In the genomic region with DNA sequence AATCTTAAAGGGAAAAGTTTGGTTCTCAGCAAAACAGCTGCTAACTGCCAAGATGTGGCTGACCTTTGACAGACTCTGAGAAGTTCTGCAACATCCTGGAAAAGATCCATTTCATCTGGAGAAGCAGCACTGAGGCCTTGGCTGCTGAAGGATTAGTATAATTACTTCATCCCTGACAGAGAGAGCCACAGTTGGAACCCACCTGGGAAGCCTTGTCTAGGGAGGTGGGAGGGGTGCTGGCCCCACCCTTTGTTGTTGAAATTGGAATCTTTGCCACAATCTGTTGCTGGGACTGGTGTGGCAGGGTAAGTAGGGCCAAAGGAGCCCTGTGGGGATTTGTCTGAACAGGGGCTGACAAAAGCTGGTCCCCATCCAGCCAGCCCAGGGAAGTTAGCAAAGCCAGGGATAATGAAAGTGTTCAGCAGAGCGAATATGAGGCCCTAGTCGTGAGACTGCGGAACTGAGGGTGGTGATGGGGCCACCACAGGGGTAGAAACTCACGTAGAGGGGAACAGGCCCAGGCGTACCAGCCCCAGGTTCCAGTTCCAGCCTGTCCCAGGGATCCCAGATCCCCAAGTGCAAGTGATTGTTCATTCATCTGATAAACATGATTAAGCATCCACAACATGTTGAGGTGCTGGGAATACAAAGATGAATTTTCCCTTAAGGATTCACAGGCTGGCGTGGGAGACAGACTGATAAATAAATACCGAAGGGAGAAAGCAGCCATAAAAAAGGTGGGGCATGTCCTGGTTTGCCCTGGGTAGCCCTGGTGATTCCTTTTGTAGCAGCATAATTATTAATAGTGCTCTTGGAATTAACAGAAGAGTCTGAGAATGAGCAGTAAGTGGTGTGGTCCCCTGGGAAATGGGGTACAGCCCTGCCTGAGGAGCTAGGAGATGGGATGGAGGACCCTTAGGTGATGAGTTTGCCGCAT, we compare ENCODE assay signal across 10 cellular contexts.
A peak's percentile ranks its signal among the peaks of the same experiment; 100 is the strongest.
DNase-seq lines count a peak whose midpoint lies in the region; ATAC-seq, FAIRE-seq and TF ChIP-seq lines count a peak whose summit lies in the region.
"Had no signal": no experiment of that assay in that cellular context is flagged by ENCODE, and none has a peak within 500 bp of the region (broad histone marks: within the 10 kb centered on the region; RNA-seq: fewer than 3 reads in every experiment).

No MANE protein-coding gene starts in this region.

- WGBS in pancreas, 2 donors: 84 to 86% methylated on average over 8 of the region's 8 CpGs

- peak; percentile 92 for ATAC-seq in foreskin keratinocyte
- ATAC-seq in pancreas: peak; percentile 7 to 59 (median 46)
- ATAC-seq in HG02981 (IDR thresholded peaks at IDR 0.05; ENCODE audit: unreplicated experiment): no peak
- ATAC-seq: stimulated activated memory B cell treated with anti-CD40 and anti-IgM and Interleukin-4, amounts not matched to agents 10 μg/mL and 1 μg/mL and 100 μg/mL, for 72 hours had no signal

- no peaks in the 10 kb centered on the region for H3K27me3 ChIP-seq in foreskin keratinocyte
- H3K27me3 ChIP-seq in pancreas: no peaks in the 10 kb centered on the region

- no peak for FAIRE-seq in pancreas (lab: Jason Lieb, UNC)

- DNase-seq in AG09319 (ENCODE audit: extremely low read depth, low read depth) (peak; percentile 82), foreskin keratinocyte (peak; percentile 96 to 97), pancreas (no peak), HT-29 (ENCODE audit: low spot score) (no peak), activated gamma-delta T cell (lab: John Stamatoyannopoulos, UW) (no peak)
- DNase-seq in activated effector memory CD4-positive, alpha-beta T cell treated with anti-CD3 and anti-CD28 coated beads, Interleukin-2, amount 50 U/mL, for 16 hours: no peak
- DNase-seq: RPMI8226 had no signal

- peaks cover 41% of the 10 kb centered on the region for H3K4me1 ChIP-seq in foreskin keratinocyte
- peaks cover 3 to 19% (median 14%) of the 10 kb centered on the region in 3 donors for H3K4me1 ChIP-seq in pancreas

- H3K27ac ChIP-seq in VCaP (peak overlapping the region; percentile 71), foreskin keratinocyte (peak overlapping the region; percentile 95), pancreas (no peak overlapping the region)

- no peaks in the 10 kb centered on the region for H3K9me3 ChIP-seq in pancreas

- no peak overlapping the region for H3K4me3 ChIP-seq in pancreas

- TF ChIP-seq CTCF in AG09319 (IDR thresholded peaks at IDR 0.05; ENCODE audit: low read depth, low read length) (no peak), VCaP (conservative IDR thresholded peaks at IDR 0.05) (no peak), foreskin keratinocyte (conservative IDR thresholded peaks at IDR 0.05) (no peak), pancreas (IDR thresholded peaks at IDR 0.05) (no peak)

- H3K36me3 ChIP-seq in pancreas: no peaks in the 10 kb centered on the region

- intact Hi-C loops in pancreas (cut with DNase I): no loop called here

Comparison
In these comparisons a context has a peak if more than half of its experiments do, and no peak if none do; other contexts are left out.
1. DNase-seq: peak in AG09319 (single experiment) and foreskin keratinocyte (2 of 2); none in pancreas (0 of 6), HT-29 (single experiment), activated effector memory CD4-positive, alpha-beta T cell treated with anti-CD3 and anti-CD28 coated beads, Interleukin-2, amount 50 U/mL, for 16 hours (single experiment) and activated gamma-delta T cell (single experiment).
2. H3K27ac ChIP-seq: peak in VCaP (single experiment) and foreskin keratinocyte (single experiment); none in pancreas (0 of 4).